In genomic region chr1:41954533-41954944, GRCh38 we compare ENCODE assay signal across 1 cellular context.
TF ChIP-seq lines count a peak whose summit lies in the region.

No MANE protein-coding gene starts in this region.

TF ChIP-seq in WTC11, 78 proteins besides CTCF, POLR2A, EP300 and RAD21 (continued from another document):
- no peak for TF ChIP-seq HMGA2 (CRISPR knock-in tag; IDR thresholded peaks at IDR 0.05)
- TF ChIP-seq E2F1 (CRISPR knock-in tag; IDR thresholded peaks at IDR 0.05) = no peak
- TF ChIP-seq NFYB (CRISPR knock-in tag; conservative IDR thresholded peaks at IDR 0.05; ENCODE audit: low read depth) = no peak
- TF ChIP-seq JUN (CRISPR knock-in tag; IDR thresholded peaks at IDR 0.05) = no peak
